ENCODE assay signal across 14 cellular contexts in genomic region chr12:25775968-25776367, GRCh38.
DNase-seq lines count a peak whose midpoint lies in the region; ATAC-seq and TF ChIP-seq lines count a peak whose summit lies in the region.
"Had no signal": no experiment of that assay in that cellular context is flagged by ENCODE, and none has a peak within 500 bp of the region (broad histone marks: within the 10 kb centered on the region; RNA-seq: fewer than 3 reads in every experiment).

No MANE protein-coding gene starts in this region.

- H2AFZ ChIP-seq in PC-9: no peak overlapping the region
- H2AFZ ChIP-seq in neuronal stem cell (ENCODE audit: low read length): no peak overlapping the region

- H2BK15ac ChIP-seq in neuronal stem cell (ENCODE audit: low read length): no peak overlapping the region

- H3K4me1 ChIP-seq in PC-9 (replicated peaks; ENCODE audit: insufficient read depth) (peaks cover 4% of the 10 kb centered on the region; the same call in 1 of the 2 replicates), neuronal stem cell (ENCODE audit: control insufficient read depth in 2 of 2, insufficient read depth in 1 of 2, low read depth in 1 of 2, low read length in 2 of 2) (peaks cover 0 to 7% of the 10 kb centered on the region in 2 donors), mucosa of descending colon (ENCODE audit: low read depth) (no peaks in the 10 kb centered on the region)
- H3K4me1 ChIP-seq: right atrium auricular region, suprapubic skin had no signal

- no peak overlapping the region for H3K27ac ChIP-seq in PC-9
- H3K27ac ChIP-seq in neuronal stem cell (replicated peaks; ENCODE audit: low read length): no peak overlapping the region
- H3K27ac ChIP-seq: right atrium auricular region, suprapubic skin had no signal

- POLR2A ChIA-PET in PC-9 (lab: Charles Lee; ENCODE audit: unreplicated experiment): no interaction called here

- H3K9ac ChIP-seq in neuronal stem cell (ENCODE audit: low read depth, low read length, poor library complexity): no peak overlapping the region

- H3K4me3 Mint-ChIP-seq in endothelial cell (ENCODE audit: unreplicated experiment): no peak overlapping the region
- H3K4me3 Mint-ChIP-seq: WTC11 had no signal

- H4K8ac ChIP-seq in neuronal stem cell (ENCODE audit: low read depth, low read length): no peak overlapping the region

- H3K27ac Mint-ChIP-seq in endothelial cell (ENCODE audit: unreplicated experiment): peak overlapping the region; percentile 51
- H3K27ac Mint-ChIP-seq: WTC11 had no signal

- no peaks in the 10 kb centered on the region for H4K20me1 ChIP-seq in PC-9 (ENCODE audit: insufficient read depth)

- no peaks in the 10 kb centered on the region for H3K9me3 Mint-ChIP-seq in endothelial cell (ENCODE audit: unreplicated experiment)
- H3K9me3 Mint-ChIP-seq: WTC11 had no signal

- H2AK5ac ChIP-seq in neuronal stem cell (ENCODE audit: low read depth, low read length): no peak overlapping the region

- ATAC-seq in mucosa of descending colon: no peak
- ATAC-seq in GM19395 (IDR thresholded peaks at IDR 0.05; ENCODE audit: unreplicated experiment): no peak
- ATAC-seq: HCT116, HepG2, WTC11 had no signal

- no peaks in the 10 kb centered on the region for H3K36me3 Mint-ChIP-seq in endothelial cell (ENCODE audit: low read depth, unreplicated experiment)
- H3K36me3 Mint-ChIP-seq: WTC11 had no signal

- H3K79me2 ChIP-seq in PC-9 (ENCODE audit: low read depth): no peaks in the 10 kb centered on the region

- BruUV-seq in PC-9 (replicated peaks; lab: Mats Ljungman, UMichigan): no TSS peak

- H3K4me1 Mint-ChIP-seq in endothelial cell (ENCODE audit: unreplicated experiment): peaks cover 10% of the 10 kb centered on the region

- H3K36me3 ChIP-seq in PC-9 (ENCODE audit: low read depth) (no peaks in the 10 kb centered on the region), neuronal stem cell (replicated peaks in 1 of 2; ENCODE audit: control insufficient read depth in 2 of 2, insufficient read depth in 2 of 2, low read length in 2 of 2) (no peaks in the 10 kb centered on the region), mucosa of descending colon (ENCODE audit: low read depth) (no peaks in the 10 kb centered on the region)
- H3K36me3 ChIP-seq: right atrium auricular region, suprapubic skin had no signal

- H2BK12ac ChIP-seq in neuronal stem cell (ENCODE audit: low read length): no peak overlapping the region

- no peak overlapping the region for H2BK120ac ChIP-seq in neuronal stem cell (ENCODE audit: low read depth, low read length)

- peak overlapping the region; percentile 74 for H3K18ac ChIP-seq in neuronal stem cell (ENCODE audit: low read length)

- H3K27me3 Mint-ChIP-seq in endothelial cell (ENCODE audit: unreplicated experiment): no peaks in the 10 kb centered on the region

- intact Hi-C loops in PC-9 (cut with micrococcal nuclease; ENCODE audit: unreplicated experiment) (no loop called here), mucosa of descending colon (cut with DNase I, micrococcal nuclease) (no loop called here)

- CTCF ChIA-PET in PC-9 (lab: Charles Lee): no interaction called here

- H4K91ac ChIP-seq in neuronal stem cell (ENCODE audit: low read depth, low read length, poor library complexity): no peak overlapping the region

- H3K4me3 ChIP-seq in PC-9 (no peak overlapping the region), neuronal stem cell (ENCODE audit: low read length in 2 of 2) (no peak overlapping the region), mucosa of descending colon (no peak overlapping the region)
- H3K4me3 ChIP-seq: right atrium auricular region, suprapubic skin had no signal

- H3K4ac ChIP-seq in neuronal stem cell (ENCODE audit: low read length): no peak overlapping the region

- H3K14ac ChIP-seq in neuronal stem cell (ENCODE audit: low read length): no peak overlapping the region

- H3K23ac ChIP-seq in neuronal stem cell (ENCODE audit: low read depth, low read length, poor library complexity): no peak overlapping the region

- no peak overlapping the region for H2BK5ac ChIP-seq in neuronal stem cell (ENCODE audit: low read length)

- TF ChIP-seq CTCF in PC-9 (conservative IDR thresholded peaks at IDR 0.05) (no peak), endothelial cell (IDR thresholded peaks at IDR 0.05; ENCODE audit: unreplicated experiment) (no peak), mucosa of descending colon (IDR thresholded peaks at IDR 0.05) (no peak)

- no peaks in the 10 kb centered on the region; the same call in 1 of the 2 replicates for H3F3A ChIP-seq in PC-9 (ENCODE audit: insufficient read depth, low read depth)

- no peak overlapping the region for H3K4me2 ChIP-seq in PC-9
- H3K4me2 ChIP-seq in neuronal stem cell (ENCODE audit: insufficient read depth, low read length, poor library complexity, severe bottlenecking): no peak overlapping the region

- no CpG with 5 or more reads among the region's 4 CpGs for WGBS in neuronal stem cell (ENCODE audit: extremely low coverage in 2 of 2, insufficient read length in 2 of 2, insufficient replicate concordance in 1 of 2), 2 donors

- no peaks in the 10 kb centered on the region for H3K9me3 ChIP-seq in PC-9 (ENCODE audit: insufficient read depth, low read depth)
- no peaks in the 10 kb centered on the region for H3K9me3 ChIP-seq in neuronal stem cell (replicated peaks in 1 of 2; ENCODE audit: control insufficient read depth in 2 of 2, insufficient read depth in 1 of 2, low read depth in 1 of 2, low read length in 2 of 2)
- H3K9me3 ChIP-seq in mucosa of descending colon: no peaks in the 10 kb centered on the region
- H3K9me3 ChIP-seq: right atrium auricular region, suprapubic skin had no signal

- no peaks in the 10 kb centered on the region for H3K27me3 ChIP-seq in PC-9 (ENCODE audit: insufficient read depth, low read depth)
- no peaks in the 10 kb centered on the region for H3K27me3 ChIP-seq in neuronal stem cell (ENCODE audit: control insufficient read depth in 3 of 3, insufficient read depth in 3 of 3, low read depth in 1 of 3, low read length in 3 of 3)
- H3K27me3 ChIP-seq: right atrium auricular region, suprapubic skin had no signal

- DNase-seq in GM03348 (ENCODE audit: low spot score) (peak; percentile 50), PC-9 (peak; percentile 34 to 68), endothelial cell (ENCODE audit: low spot score) (peak; percentile 45), neuronal stem cell (ENCODE audit: low spot score) (no peak), mucosa of descending colon (no peak), SKM-1 (lab: John Stamatoyannopoulos, UW; ENCODE audit: unreplicated experiment) (no peak), germinal center (ENCODE audit: low spot score) (no peak)
- DNase-seq: NCI-H187 treated with DMSO at 0.1 percent for 48 hours had no signal

- no peaks in the 10 kb centered on the region for H3K79me1 ChIP-seq in neuronal stem cell (ENCODE audit: low read depth, low read length)

- no peaks in the 10 kb centered on the region for H3K9me2 ChIP-seq in PC-9 (ENCODE audit: insufficient read depth)

Comparison
In these comparisons a context has a peak if more than half of its experiments do, and no peak if none do; other contexts are left out.
1. DNase-seq: peak in GM03348 (single experiment), PC-9 (2 of 2) and endothelial cell (single experiment); none in neuronal stem cell (single experiment), mucosa of descending colon (0 of 3), SKM-1 (single experiment) and germinal center (single experiment).